In genomic region chr12:39176376-39176775, GRCh38 we compare ENCODE assay signal across 30 cellular contexts.
"Had no signal": no experiment of that assay in that cellular context is flagged by ENCODE, and none has a peak within 500 bp of the region (broad histone marks: within the 10 kb centered on the region; RNA-seq: fewer than 3 reads in every experiment).

No MANE protein-coding gene starts in this region.

- H3K4me1 ChIP-seq: body of pancreas, gastroesophageal sphincter, heart right ventricle had no signal

- H3K27me3 ChIP-seq: body of pancreas, esophagus muscularis mucosa, gastroesophageal sphincter, heart right ventricle had no signal

- H3K4me3 ChIP-seq: body of pancreas, esophagus muscularis mucosa, gastroesophageal sphincter, heart right ventricle had no signal

- FAIRE-seq: colon had no signal

- H3K36me3 ChIP-seq: esophagus muscularis mucosa, gastroesophageal sphincter, heart right ventricle, WERI-Rb-1 had no signal

- H3K9me3 ChIP-seq: body of pancreas, esophagus muscularis mucosa, gastroesophageal sphincter, heart right ventricle had no signal

- DNase-seq: activated B cell treated with CpG ODN at 0.5 μM for 24 hours; activated CD4-positive, alpha-beta T cell treated with anti-CD3 and anti-CD28 coated beads for 48 hours; activated CD4-positive, alpha-beta T cell treated with anti-CD3 and anti-CD28 coated beads, Interleukin-2, amount 50 U/mL, for 1 hour; activated CD4-positive, alpha-beta T cell treated with anti-CD3 and anti-CD28 coated beads, Interleukin-2, amount 50 U/mL, for 48 hours; activated CD8-positive, alpha-beta memory T cell treated with anti-CD3 and anti-CD28 coated beads for 24 hours; activated CD8-positive, alpha-beta T cell treated with anti-CD3 and anti-CD28 coated beads for 36 hours; activated effector memory CD4-positive, alpha-beta T cell treated with Interleukin-2 at 50 U/mL for 16 hours; activated gamma-delta T cell treated with Interleukin-2 at 50 U/mL for 16 hours; activated naive CD4-positive, alpha-beta T cell treated with anti-CD3 and anti-CD28 coated beads, Interleukin-2, amount 50 U/mL, for 16 hours; activated naive CD4-positive, alpha-beta T cell treated with Interleukin-2 at 50 U/mL for 16 hours; activated T-cell treated with anti-CD3 and anti-CD28 coated beads, Interleukin-2, amount 50 U/mL, for 4 hours; amygdala; aorta; body of pancreas; caudate nucleus; cortex of kidney; dermis blood vessel endothelial cell; effector CD4-positive, alpha-beta T cell; effector memory CD8-positive, alpha-beta T cell; erythroblast; foreskin melanocyte; heart right ventricle; T-helper 17 cell; T1000; WERI-Rb-1 had no signal

- H3K27ac ChIP-seq: body of pancreas, esophagus muscularis mucosa, gastroesophageal sphincter, heart right ventricle, WERI-Rb-1 had no signal

- ATAC-seq: activated CD4-positive, CD25-positive, alpha-beta regulatory T cell treated with anti-CD3 and anti-CD28 coated beads, Interleukin-2, amount 50 U/mL, for 24 hours; activated CD8-positive, alpha-beta T cell treated with anti-CD3 and anti-CD28 coated beads for 36 hours; activated T-cell treated with anti-CD3 and anti-CD28 coated beads, Interleukin-2, amount 50 U/mL, for 4 hours; activated T-helper 17 cell treated with anti-CD3 and anti-CD28 coated beads, Interleukin-2, amount 50 U/mL, for 72 hours; body of pancreas; effector memory CD8-positive, alpha-beta T cell; gastroesophageal sphincter; heart right ventricle; T-helper 17 cell had no signal
